In the genomic region with DNA sequence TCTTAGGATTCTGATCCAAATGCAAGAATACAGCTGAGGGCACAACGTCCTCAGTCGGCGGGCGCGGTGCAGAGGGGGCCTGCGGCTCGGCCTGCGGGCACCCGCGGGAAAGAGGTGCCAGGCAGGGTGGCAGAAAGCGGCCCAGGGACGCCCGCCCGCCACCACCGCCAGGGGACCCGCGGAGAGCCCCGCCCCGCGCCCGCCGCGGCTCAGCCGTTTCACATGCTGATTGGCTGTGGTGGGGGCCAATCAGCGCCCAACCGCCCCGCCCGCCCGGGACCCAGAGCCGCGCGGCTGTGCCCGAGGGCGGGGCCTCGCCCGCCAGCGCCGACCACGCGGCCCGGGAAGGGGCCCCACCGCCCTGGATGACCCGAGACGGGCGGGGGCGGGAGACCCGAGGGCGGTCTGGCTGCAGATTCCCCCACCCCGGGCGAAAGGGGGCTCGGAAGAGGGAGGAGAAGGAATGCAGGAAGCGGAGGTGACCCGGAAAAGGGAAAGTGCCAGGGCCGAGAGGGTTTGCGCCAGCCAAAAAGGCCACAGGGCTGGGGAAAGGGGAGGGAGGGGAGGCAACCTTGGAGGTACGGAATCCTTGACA, we compare ENCODE assay signal across 1 cellular context.
TF ChIP-seq lines count a peak whose summit lies in the region.

No MANE protein-coding gene starts in this region.

TF ChIP-seq in HEK293, 187 proteins besides CTCF, POLR2A, EP300 and RAD21 (continued from another document):
- TF ChIP-seq ZNF645 (tag by site-specific recombination; IDR thresholded peaks at IDR 0.05) (no peak), ZNF76 (tag by site-specific recombination; IDR thresholded peaks at IDR 0.05; ENCODE audit: borderline replicate concordance, low read depth) (no peak; the same call in 1 of the 2 replicates), ZBTB8A (tag by site-specific recombination; IDR thresholded peaks at IDR 0.05) (peak; percentile 99), ZNF629 (tag by site-specific recombination; IDR thresholded peaks at IDR 0.05) (no peak; the same call in 1 of the 2 replicates), ZFHX2 (tag by site-specific recombination; conservative IDR thresholded peaks at IDR 0.05) (peak; percentile 90), ZNF670 (tag by site-specific recombination; IDR thresholded peaks at IDR 0.05; ENCODE audit: low read depth) (no peak), KLF1 (tag by site-specific recombination; IDR thresholded peaks at IDR 0.05) (peak; percentile 66), ZNF514 (tag by site-specific recombination; IDR thresholded peaks at IDR 0.05) (no peak), ZNF266 (tag by site-specific recombination; IDR thresholded peaks at IDR 0.05; ENCODE audit: low read depth) (no peak), KLF7 (tag by site-specific recombination; IDR thresholded peaks at IDR 0.05; ENCODE audit: borderline replicate concordance) (no peak), ZBTB20 (tag by site-specific recombination; IDR thresholded peaks at IDR 0.05) (peak; percentile 95), PBX3 (CRISPR knock-in tag; IDR thresholded peaks at IDR 0.05) (0 out of 2 replicates have a peak, but pooled peaks have one; percentile 67), SP3 (tag by site-specific recombination; IDR thresholded peaks at IDR 0.05) (peak; percentile 68), KLF8 (tag by site-specific recombination; IDR thresholded peaks at IDR 0.05) (peak; percentile 77; the same call in 1 of the 2 replicates), PATZ1 (tag by site-specific recombination; IDR thresholded peaks at IDR 0.05) (peak; percentile 79), ZBTB48 (tag by site-specific recombination; IDR thresholded peaks at IDR 0.05) (no peak), BCL11A (tag by site-specific recombination; IDR thresholded peaks at IDR 0.05; ENCODE audit: low read depth) (0 out of 2 replicates have a peak, but pooled peaks have one; percentile 28), ZNF2 (tag by site-specific recombination; IDR thresholded peaks at IDR 0.05) (no peak), ZNF146 (tag by site-specific recombination; IDR thresholded peaks at IDR 0.05) (no peak)
- TF ChIP-seq, protein P1, sequence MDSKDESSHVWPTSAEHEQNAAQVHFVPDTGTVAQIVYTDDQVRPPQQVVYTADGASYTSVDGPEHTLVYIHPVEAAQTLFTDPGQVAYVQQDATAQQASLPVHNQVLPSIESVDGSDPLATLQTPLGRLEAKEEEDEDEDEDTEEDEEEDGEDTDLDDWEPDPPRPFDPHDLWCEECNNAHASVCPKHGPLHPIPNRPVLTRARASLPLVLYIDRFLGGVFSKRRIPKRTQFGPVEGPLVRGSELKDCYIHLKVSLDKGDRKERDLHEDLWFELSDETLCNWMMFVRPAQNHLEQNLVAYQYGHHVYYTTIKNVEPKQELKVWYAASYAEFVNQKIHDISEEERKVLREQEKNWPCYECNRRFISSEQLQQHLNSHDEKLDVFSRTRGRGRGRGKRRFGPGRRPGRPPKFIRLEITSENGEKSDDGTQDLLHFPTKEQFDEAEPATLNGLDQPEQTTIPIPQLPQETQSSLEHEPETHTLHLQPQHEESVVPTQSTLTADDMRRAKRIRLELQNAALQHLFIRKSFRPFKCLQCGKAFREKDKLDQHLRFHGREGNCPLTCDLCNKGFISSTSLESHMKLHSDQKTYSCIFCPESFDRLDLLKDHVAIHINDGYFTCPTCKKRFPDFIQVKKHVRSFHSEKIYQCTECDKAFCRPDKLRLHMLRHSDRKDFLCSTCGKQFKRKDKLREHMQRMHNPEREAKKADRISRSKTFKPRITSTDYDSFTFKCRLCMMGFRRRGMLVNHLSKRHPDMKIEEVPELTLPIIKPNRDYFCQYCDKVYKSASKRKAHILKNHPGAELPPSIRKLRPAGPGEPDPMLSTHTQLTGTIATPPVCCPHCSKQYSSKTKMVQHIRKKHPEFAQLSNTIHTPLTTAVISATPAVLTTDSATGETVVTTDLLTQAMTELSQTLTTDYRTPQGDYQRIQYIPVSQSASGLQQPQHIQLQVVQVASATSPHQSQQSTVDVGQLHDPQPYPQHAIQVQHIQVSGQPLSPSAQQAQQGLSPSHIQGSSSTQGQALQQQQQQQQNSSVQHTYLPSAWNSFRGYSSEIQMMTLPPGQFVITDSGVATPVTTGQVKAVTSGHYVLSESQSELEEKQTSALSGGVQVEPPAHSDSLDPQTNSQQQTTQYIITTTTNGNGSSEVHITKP (tag by site-specific recombination; IDR thresholded peaks at IDR 0.05), result peak; percentile 65
- TF ChIP-seq, protein P2, sequence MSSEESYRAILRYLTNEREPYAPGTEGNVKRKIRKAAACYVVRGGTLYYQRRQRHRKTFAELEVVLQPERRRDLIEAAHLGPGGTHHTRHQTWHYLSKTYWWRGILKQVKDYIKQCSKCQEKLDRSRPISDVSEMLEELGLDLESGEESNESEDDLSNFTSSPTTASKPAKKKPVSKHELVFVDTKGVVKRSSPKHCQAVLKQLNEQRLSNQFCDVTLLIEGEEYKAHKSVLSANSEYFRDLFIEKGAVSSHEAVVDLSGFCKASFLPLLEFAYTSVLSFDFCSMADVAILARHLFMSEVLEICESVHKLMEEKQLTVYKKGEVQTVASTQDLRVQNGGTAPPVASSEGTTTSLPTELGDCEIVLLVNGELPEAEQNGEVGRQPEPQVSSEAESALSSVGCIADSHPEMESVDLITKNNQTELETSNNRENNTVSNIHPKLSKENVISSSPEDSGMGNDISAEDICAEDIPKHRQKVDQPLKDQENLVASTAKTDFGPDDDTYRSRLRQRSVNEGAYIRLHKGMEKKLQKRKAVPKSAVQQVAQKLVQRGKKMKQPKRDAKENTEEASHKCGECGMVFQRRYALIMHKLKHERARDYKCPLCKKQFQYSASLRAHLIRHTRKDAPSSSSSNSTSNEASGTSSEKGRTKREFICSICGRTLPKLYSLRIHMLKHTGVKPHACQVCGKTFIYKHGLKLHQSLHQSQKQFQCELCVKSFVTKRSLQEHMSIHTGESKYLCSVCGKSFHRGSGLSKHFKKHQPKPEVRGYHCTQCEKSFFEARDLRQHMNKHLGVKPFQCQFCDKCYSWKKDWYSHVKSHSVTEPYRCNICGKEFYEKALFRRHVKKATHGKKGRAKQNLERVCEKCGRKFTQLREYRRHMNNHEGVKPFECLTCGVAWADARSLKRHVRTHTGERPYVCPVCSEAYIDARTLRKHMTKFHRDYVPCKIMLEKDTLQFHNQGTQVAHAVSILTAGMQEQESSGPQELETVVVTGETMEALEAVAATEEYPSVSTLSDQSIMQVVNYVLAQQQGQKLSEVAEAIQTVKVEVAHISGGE (tag by site-specific recombination; conservative IDR thresholded peaks at IDR 0.05; ENCODE audit: low read depth), result peak; percentile 31; the same call in 1 of the 2 replicates
- TF ChIP-seq, protein P3, sequence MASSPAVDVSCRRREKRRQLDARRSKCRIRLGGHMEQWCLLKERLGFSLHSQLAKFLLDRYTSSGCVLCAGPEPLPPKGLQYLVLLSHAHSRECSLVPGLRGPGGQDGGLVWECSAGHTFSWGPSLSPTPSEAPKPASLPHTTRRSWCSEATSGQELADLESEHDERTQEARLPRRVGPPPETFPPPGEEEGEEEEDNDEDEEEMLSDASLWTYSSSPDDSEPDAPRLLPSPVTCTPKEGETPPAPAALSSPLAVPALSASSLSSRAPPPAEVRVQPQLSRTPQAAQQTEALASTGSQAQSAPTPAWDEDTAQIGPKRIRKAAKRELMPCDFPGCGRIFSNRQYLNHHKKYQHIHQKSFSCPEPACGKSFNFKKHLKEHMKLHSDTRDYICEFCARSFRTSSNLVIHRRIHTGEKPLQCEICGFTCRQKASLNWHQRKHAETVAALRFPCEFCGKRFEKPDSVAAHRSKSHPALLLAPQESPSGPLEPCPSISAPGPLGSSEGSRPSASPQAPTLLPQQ (tag by site-specific recombination; IDR thresholded peaks at IDR 0.05), result peak; percentile 97
